8 cellular contexts compared by ENCODE assay signal in the genomic region with DNA sequence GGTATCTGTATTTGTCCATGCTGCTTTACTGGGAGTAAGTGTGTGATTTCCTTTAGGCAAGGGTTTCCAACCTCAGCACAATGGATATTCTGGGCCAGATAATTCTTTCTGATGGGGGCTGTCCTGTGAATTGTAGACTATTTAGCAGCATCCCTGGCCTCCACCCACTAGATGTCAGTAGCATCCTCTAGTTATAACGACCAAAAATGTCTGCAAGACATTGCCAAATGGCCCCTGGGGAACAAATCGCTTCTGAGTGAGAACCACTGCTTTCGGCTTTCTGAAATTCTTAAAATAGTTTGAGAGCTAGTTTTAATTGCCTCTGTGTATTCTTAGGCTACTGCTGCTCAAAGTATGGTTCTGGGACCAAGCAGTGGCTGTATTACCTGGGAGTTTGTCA.
DNase-seq lines count a peak whose midpoint lies in the region; ATAC-seq lines count a peak whose summit lies in the region.

No MANE protein-coding gene starts in this region.

- in situ Hi-C loops in ACHN (cut with HindIII; ENCODE audit: low pct_ligation_motif_present, low pct_unique_long_range_greater_than_20kb, low sequenced_read_pairs), result no loop called here

- DNase-seq in ACHN (peak; percentile 4), NCI-H446 treated with DMSO at 0.1 percent for 48 hours (lab: John Stamatoyannopoulos, UW) (peak; percentile 8), fibroblast of peridontal ligament (ENCODE audit: extremely low read depth) (peak; percentile 50), AML-193 (lab: John Stamatoyannopoulos, UW) (no peak), GF-D8 (lab: John Stamatoyannopoulos, UW) (no peak), DMS79 (lab: John Stamatoyannopoulos, UW) (no peak)
- no peak for DNase-seq in effector CD4-positive, alpha-beta T cell

- peak; percentile 73 for ATAC-seq in GM18868 (IDR thresholded peaks at IDR 0.05; ENCODE audit: unreplicated experiment)

Comparison
In these comparisons a context has a peak if more than half of its experiments do, and no peak if none do; other contexts are left out.
1. DNase-seq: peak in ACHN (single experiment), NCI-H446 treated with DMSO at 0.1 percent for 48 hours (single experiment) and fibroblast of peridontal ligament (single experiment); none in AML-193 (0 of 2), effector CD4-positive, alpha-beta T cell (single experiment), GF-D8 (single experiment) and DMS79 (single experiment).